21 cellular contexts compared by ENCODE assay signal in genomic region chr2:174021056-174021656, GRCh38. TPM values are rescaled to one million over a fixed set of nuclear protein-coding genes. Genes with fewer than 3 reads are reported as not detected.
DNase-seq lines count a peak whose midpoint lies in the region; ATAC-seq and TF ChIP-seq lines count a peak whose summit lies in the region.
"Had no signal": no experiment of that assay in that cellular context is flagged by ENCODE, and none has a peak within 500 bp of the region (broad histone marks: within the 10 kb centered on the region; RNA-seq: fewer than 3 reads in every experiment).

No MANE protein-coding gene starts in this region.

- H4K20me1 ChIP-seq in OCI-LY7 (ENCODE audit: insufficient read depth, low read length), result no peaks in the 10 kb centered on the region

- H3K79me2 ChIP-seq in OCI-LY7 (ENCODE audit: insufficient read depth, low read depth, low read length), result no peaks in the 10 kb centered on the region

- CTCF ChIA-PET in OCI-LY7 (lab: Charles Lee; ENCODE audit: unreplicated experiment), result interaction anchor here (1.0 kb wide), 1 partner anchor 23 kb away, joined by 3 read pairs; no protein-coding TSS in a partner anchor

- no peaks in the 10 kb centered on the region for H3K36me3 ChIP-seq in OCI-LY7 (ENCODE audit: insufficient read depth, low read length)
- H3K36me3 ChIP-seq: breast epithelium, suprapubic skin had no signal

- peaks cover 46% of the 10 kb centered on the region for H3K4me1 Mint-ChIP-seq in nephron

- peak; percentile 68 for ATAC-seq in GM19328 (IDR thresholded peaks at IDR 0.05; ENCODE audit: unreplicated experiment)
- ATAC-seq in HG03045 (IDR thresholded peaks at IDR 0.05; ENCODE audit: unreplicated experiment), result peak; percentile 49
- ATAC-seq in HG03457 (IDR thresholded peaks at IDR 0.05; ENCODE audit: unreplicated experiment), result no peak
- ATAC-seq: activated CD8-positive, alpha-beta T cell treated with anti-CD3 and anti-CD28 coated beads for 36 hours; activated T-cell treated with anti-CD3 and anti-CD28 coated beads, Interleukin-2, amount 50 U/mL, for 72 hours; esophagus mucosa; Right ventricle myocardium inferior; T-helper 17 cell had no signal

- peaks cover 7% of the 10 kb centered on the region for H3K4me1 ChIP-seq in OCI-LY7 (ENCODE audit: insufficient read depth, low read length, poor library complexity, severe bottlenecking)

- DNase-seq in OCI-LY7 (ENCODE audit: low spot score) (no peak), Ammon's horn (ENCODE audit: low spot score) (no peak), NCI-H748 (lab: John Stamatoyannopoulos, UW; ENCODE audit: unreplicated experiment) (no peak)
- DNase-seq in activated naive CD4-positive, alpha-beta T cell (lab: John Stamatoyannopoulos, UW), result no peak
- DNase-seq: activated B cell treated with CpG ODN at 0.5 μM for 24 hours; activated CD8-positive, alpha-beta T cell treated with anti-CD3 and anti-CD28 coated beads for 36 hours; activated T-cell treated with anti-CD3 and anti-CD28 coated beads, Interleukin-2, amount 50 U/mL, for 72 hours; dorsolateral prefrontal cortex; NCI-H1436; NK-92 treated with Interleukin-12 subunit alpha and Interleukin-12 subunit beta, amount 100 ng/mL, for 24 hours; stimulated activated CD4-positive, alpha-beta T cell treated with anti-CD3 and anti-CD28 coated beads, Interleukin-4, amount 100 ng/mL, for 24 hours; T-helper 17 cell had no signal

- H3K36me3 Mint-ChIP-seq in nephron (ENCODE audit: low read depth), result no peaks in the 10 kb centered on the region

- 0 out of 2 replicates have a peak overlapping the region, but pooled peaks have one; percentile 18 for H3K4me2 ChIP-seq in OCI-LY7 (ENCODE audit: low read length)
- H3K4me2 ChIP-seq: KMS-11 had no signal

- H3K27me3 Mint-ChIP-seq in nephron (ENCODE audit: low read depth), result no peaks in the 10 kb centered on the region
- H3K27me3 Mint-ChIP-seq: activated B cell treated with CpG ODN at 0.5 μM for 24 hours; activated CD8-positive, alpha-beta T cell treated with anti-CD3 and anti-CD28 coated beads for 36 hours had no signal

- intact Hi-C loops in OCI-LY7 (cut with micrococcal nuclease; ENCODE audit: unreplicated experiment), result no loop called here

- H3K4me3 Mint-ChIP-seq in nephron, result no peak overlapping the region
- H3K4me3 Mint-ChIP-seq: activated B cell treated with CpG ODN at 0.5 μM for 24 hours; activated CD8-positive, alpha-beta T cell treated with anti-CD3 and anti-CD28 coated beads for 36 hours; activated T-cell treated with anti-CD3 and anti-CD28 coated beads, Interleukin-2, amount 50 U/mL, for 72 hours; T-helper 17 cell had no signal

- peak overlapping the region; percentile 17; the same call in 1 of the 2 replicates for H2AFZ ChIP-seq in OCI-LY7 (ENCODE audit: low read length)

- POLR2A ChIA-PET in OCI-LY7 (lab: Charles Lee), result no interaction called here

- H3K9me3 Mint-ChIP-seq in nephron, result no peaks in the 10 kb centered on the region
- H3K9me3 Mint-ChIP-seq: activated B cell treated with CpG ODN at 0.5 μM for 24 hours; activated CD8-positive, alpha-beta T cell treated with anti-CD3 and anti-CD28 coated beads for 36 hours had no signal

- H3K27ac ChIP-seq in OCI-LY7 (ENCODE audit: low read depth, low read length, poor library complexity, severe bottlenecking), result no peak overlapping the region
- H3K27ac ChIP-seq: dorsolateral prefrontal cortex, KMS-11, suprapubic skin had no signal

- no peak for TF ChIP-seq CTCF in OCI-LY7 (conservative IDR thresholded peaks at IDR 0.05; ENCODE audit: low read length)
- TF ChIP-seq CTCF in nephron (IDR thresholded peaks at IDR 0.05; ENCODE audit: unreplicated experiment in 3 of 3), result no peak

- H3K9me2 ChIP-seq in OCI-LY7 (ENCODE audit: insufficient read depth, low read length), result no peaks in the 10 kb centered on the region

- H3K27ac Mint-ChIP-seq in nephron, result peak overlapping the region; percentile 10 to 100 (median 53)
- H3K27ac Mint-ChIP-seq: activated B cell treated with CpG ODN at 0.5 μM for 24 hours; activated CD8-positive, alpha-beta T cell treated with anti-CD3 and anti-CD28 coated beads for 36 hours; activated T-cell treated with anti-CD3 and anti-CD28 coated beads, Interleukin-2, amount 50 U/mL, for 72 hours; T-helper 17 cell had no signal

- BruUV-seq in OCI-LY7 (replicated peaks; lab: Mats Ljungman, UMichigan), result no TSS peak

- H3K9me3 ChIP-seq in OCI-LY7 (ENCODE audit: low read length), result no peaks in the 10 kb centered on the region
- H3K9me3 ChIP-seq: breast epithelium, suprapubic skin had no signal

- H3K4me3 ChIP-seq in OCI-LY7 (ENCODE audit: low read depth, low read length, poor library complexity, severe bottlenecking), result no peak overlapping the region
- H3K4me3 ChIP-seq: breast epithelium, dorsolateral prefrontal cortex, suprapubic skin had no signal

RNA-seq across cellular contexts. Expression of gene SP3, which starts 56.0 kb away (rescaled TPM):
- total RNA-seq in OCI-LY7 (2014; rRNA removed; shearing (Covaris generic)), result 129 and 150 TPM in 2 replicates
- 115 and 127 TPM in 2 replicates for total RNA-seq in OCI-LY7 (2022)
